ENCODE assay signal across 10 cellular contexts in genomic region chr12:15978431-15978950, GRCh38.
DNase-seq lines count a peak whose midpoint lies in the region; ATAC-seq and TF ChIP-seq lines count a peak whose summit lies in the region.
"Had no signal": no experiment of that assay in that cellular context is flagged by ENCODE, and none has a peak within 500 bp of the region (broad histone marks: within the 10 kb centered on the region; RNA-seq: fewer than 3 reads in every experiment).

No MANE protein-coding gene starts in this region.

- H3K79me2 ChIP-seq in mammary epithelial cell (ENCODE audit: insufficient read depth, low read length): no peaks in the 10 kb centered on the region

- peaks cover 9% of the 10 kb centered on the region for H3K4me1 ChIP-seq in mammary epithelial cell (ENCODE audit: insufficient read depth, low read length)
- peaks cover 22% of the 10 kb centered on the region for H3K4me1 ChIP-seq in upper lobe of right lung

- H2AFZ ChIP-seq in mammary epithelial cell (ENCODE audit: low read depth, low read length): no peak overlapping the region

- H3K27ac ChIP-seq in mammary epithelial cell (ENCODE audit: insufficient read depth, low read depth, low read length) (no peak overlapping the region), upper lobe of right lung (peak overlapping the region; percentile 47)

- no peak overlapping the region for H3K9ac ChIP-seq in mammary epithelial cell (ENCODE audit: insufficient read depth, low read length)

- POLR2A ChIA-PET in MCF 10A (lab: Yijun Ruan, JAX): interaction anchor here (0.5 to 0.7 kb wide), 2 partner anchors 376 to 747 kb away, joined by 3 read pairs; no protein-coding TSS in a partner anchor

- H4K20me1 ChIP-seq in mammary epithelial cell (ENCODE audit: insufficient read depth, low read length): no peaks in the 10 kb centered on the region

- dilution Hi-C loops in mammary epithelial cell (cut with HindIII; ENCODE audit: low sequenced_read_pairs): no loop called here

- peaks cover 13% of the 10 kb centered on the region for H3K4me1 Mint-ChIP-seq in MCF 10A (ENCODE audit: insufficient read depth, unreplicated experiment)

- no peak for TF ChIP-seq CTCF in mammary epithelial cell (conservative IDR thresholded peaks at IDR 0.05 in 1 of 2, IDR thresholded peaks at IDR 0.05 in 1 of 2; ENCODE audit: extremely low read depth in 1 of 2, insufficient read depth in 1 of 2, low read depth in 1 of 2, low read length in 2 of 2)
- TF ChIP-seq CTCF in MCF 10A (IDR thresholded peaks at IDR 0.05; ENCODE audit: unreplicated experiment): no peak
- no peak for TF ChIP-seq CTCF in upper lobe of right lung (IDR thresholded peaks at IDR 0.05)

- peaks cover 18% of the 10 kb centered on the region for H3K36me3 Mint-ChIP-seq in MCF 10A (ENCODE audit: insufficient read depth, unreplicated experiment)

- H3K9me3 ChIP-seq in mammary epithelial cell (replicated peaks; ENCODE audit: insufficient read depth, low read length): no peaks in the 10 kb centered on the region
- H3K9me3 ChIP-seq in upper lobe of right lung: no peaks in the 10 kb centered on the region

- intact Hi-C loops in mammary epithelial cell (cut with micrococcal nuclease) (no loop called here), MCF 10A (cut with micrococcal nuclease) (no loop called here), upper lobe of right lung (cut with DNase I) (no loop called here)

- no peaks in the 10 kb centered on the region for H3K9me3 Mint-ChIP-seq in MCF 10A (ENCODE audit: unreplicated experiment)

- 81% methylated on average over 4 of the region's 4 CpGs for WGBS in mammary epithelial cell (ENCODE audit: low coverage, missing lambda C conversion rate)

- in situ Hi-C loops in mammary epithelial cell (cut with MboI; ENCODE audit: low sequenced_read_pairs in 2 of 2): no loop called here

- no peaks in the 10 kb centered on the region for H3K27me3 Mint-ChIP-seq in MCF 10A (ENCODE audit: insufficient read depth, unreplicated experiment)

- H3K27me3 ChIP-seq in mammary epithelial cell (ENCODE audit: insufficient read depth, low read length) (no peaks in the 10 kb centered on the region), upper lobe of right lung (no peaks in the 10 kb centered on the region)

- ATAC-seq in upper lobe of right lung (peak; percentile 71), GM21390 (IDR thresholded peaks at IDR 0.05; ENCODE audit: unreplicated experiment) (no peak), HG02981 (IDR thresholded peaks at IDR 0.05; ENCODE audit: unreplicated experiment) (no peak)

- H3K4me3 Mint-ChIP-seq in MCF 10A (ENCODE audit: unreplicated experiment): no peak overlapping the region

- H3K27ac Mint-ChIP-seq in MCF 10A (ENCODE audit: low read depth, unreplicated experiment): no peak overlapping the region

- no peak overlapping the region for H3K4me2 ChIP-seq in mammary epithelial cell (ENCODE audit: insufficient read depth, low read depth, low read length)

- DNase-seq in mammary epithelial cell (peak; percentile 19), MCF 10A (ENCODE audit: unreplicated experiment) (no peak), dermis microvascular lymphatic vessel endothelial cell (ENCODE audit: low read depth in 2 of 2) (peak; percentile 73 to 92), left kidney (ENCODE audit: low read depth, low spot score) (peak; percentile 79), upper lobe of right lung (no peak), occipital lobe (lab: John Stamatoyannopoulos, UW) (no peak)
- DNase-seq: NCI-H1930; stimulated activated CD4-positive, alpha-beta T cell treated with anti-CD3 and anti-CD28 coated beads, Interleukin-15, amount 100 ng/mL, for 24 hours had no signal

- BruUV-seq in mammary epithelial cell (replicated peaks; lab: Mats Ljungman, UMichigan): no TSS peak
- BruUV-seq in MCF 10A (replicated peaks; lab: Mats Ljungman, UMichigan): no TSS peak

- CTCF ChIA-PET in mammary epithelial cell (lab: Charles Lee; ENCODE audit: low non-redundant PET) (no interaction called here), MCF 10A (lab: Yijun Ruan, JAX) (interaction anchor here (0.6 to 1.5 kb wide), 2 partner anchors 8 to 108 kb away, joined by 3 to 5 read pairs; no protein-coding TSS in a partner anchor)

- H3K4me3 ChIP-seq in mammary epithelial cell (replicated peaks in 1 of 3; ENCODE audit: insufficient read depth in 1 of 3, low read depth in 2 of 3, low read length in 3 of 3) (no peak overlapping the region), upper lobe of right lung (no peak overlapping the region)

- H3K36me3 ChIP-seq in mammary epithelial cell (ENCODE audit: insufficient read depth, low read length): no peaks in the 10 kb centered on the region
- H3K36me3 ChIP-seq in upper lobe of right lung: peaks cover 4% of the 10 kb centered on the region

Comparison
In these comparisons a context has a peak if more than half of its experiments do, and no peak if none do; other contexts are left out.
1. DNase-seq: peak in mammary epithelial cell (single experiment), dermis microvascular lymphatic vessel endothelial cell (2 of 2) and left kidney (single experiment); none in MCF 10A (single experiment), upper lobe of right lung (single experiment) and occipital lobe (single experiment).